ENCODE assay signal across 23 cellular contexts in genomic region chr7:138417840-138418239, GRCh38.
"Had no signal": no experiment of that assay in that cellular context is flagged by ENCODE, and none has a peak within 500 bp of the region (broad histone marks: within the 10 kb centered on the region; RNA-seq: fewer than 3 reads in every experiment).

No MANE protein-coding gene starts in this region.

- H3K9me3 ChIP-seq: colonic mucosa, lower lobe of right lung, psoas muscle, right lobe of liver, tibial artery, upper lobe of left lung, uterus had no signal

- ATAC-seq: foreskin keratinocyte; left lobe of liver; natural killer cell treated with Interleukin-12 subunit alpha and Interleukin-12 subunit beta and Interleukin-15 and Interleukin-18, amount 100 ng/mL, for 72 hours; psoas muscle; stimulated activated memory B cell treated with anti-CD40 and anti-IgM and Interleukin-4, amounts not matched to agents 10 μg/mL and 1 μg/mL and 100 μg/mL, for 72 hours had no signal

- H3K4me1 ChIP-seq: colonic mucosa, foreskin keratinocyte, lower lobe of right lung, neural progenitor cell, parathyroid adenoma, psoas muscle, spleen, tibial artery, uterus had no signal

- H3K36me3 ChIP-seq: colonic mucosa, lower lobe of right lung, neural progenitor cell, right lobe of liver, spleen, tibial artery, upper lobe of left lung, uterus had no signal

- H3K4me3 ChIP-seq: colonic mucosa, lower lobe of right lung, neural progenitor cell, psoas muscle, right lobe of liver, spleen, tibial artery, upper lobe of left lung, uterus had no signal

- DNase-seq: colonic mucosa; dermis blood vessel endothelial cell; foreskin keratinocyte; head of caudate nucleus; hippocampal formation; kidney glomerular epithelial cell; lower lobe of right lung; nucleus accumbens; psoas muscle; retina; right lobe of liver; spleen; stimulated activated CD4-positive, alpha-beta T cell treated with anti-CD3 and anti-CD28 coated beads, Interleukin-15, amount 100 ng/mL, for 24 hours; stimulated activated CD4-positive, alpha-beta T cell treated with anti-CD3 and anti-CD28 coated beads, Interleukin-1b, Interleukin-23, amount 100 ng/mL, for 48 hours; stimulated activated CD4-positive, alpha-beta T cell treated with anti-CD3 and anti-CD28 coated beads, Interleukin-4, amount 100 ng/mL, for 24 hours; tibial artery; upper lobe of left lung; uterus had no signal

- H3K27me3 ChIP-seq: colonic mucosa, foreskin keratinocyte, neural progenitor cell, right lobe of liver, tibial artery, upper lobe of left lung, uterus had no signal

- H3K27ac ChIP-seq: colonic mucosa, foreskin keratinocyte, lower lobe of right lung, neural progenitor cell, parathyroid adenoma, psoas muscle, right lobe of liver, spleen, tibial artery, upper lobe of left lung, uterus had no signal
